8 cellular contexts compared by ENCODE assay signal in the genomic region with DNA sequence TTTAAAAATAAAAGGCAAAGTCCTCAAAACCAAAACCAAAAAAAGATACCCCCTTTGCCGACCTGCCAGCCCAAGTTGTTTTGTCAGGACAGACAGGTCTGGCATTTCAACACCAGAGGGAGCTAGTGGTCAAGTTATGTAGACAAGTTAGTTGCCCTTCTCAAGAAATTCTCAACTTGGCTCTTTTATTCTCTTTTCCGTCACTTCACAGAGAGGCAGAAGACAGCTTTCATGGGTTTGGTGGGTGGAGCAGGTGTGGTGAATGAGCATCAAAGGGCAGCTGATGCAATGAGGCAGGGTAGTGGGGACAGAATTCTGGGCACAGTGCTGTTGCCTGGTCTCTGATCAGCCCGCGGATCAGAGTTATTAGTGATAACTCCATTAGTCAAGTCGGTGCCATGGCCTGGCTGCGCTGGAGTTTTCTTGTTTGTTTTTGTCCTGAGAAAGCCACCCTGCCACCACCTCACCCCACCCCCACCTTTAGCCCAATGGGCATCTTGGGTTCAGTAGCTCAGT.
DNase-seq lines count a peak whose midpoint lies in the region; ATAC-seq and TF ChIP-seq lines count a peak whose summit lies in the region.

No MANE protein-coding gene starts in this region.

- TF ChIP-seq CTCF in 22Rv1 (IDR thresholded peaks at IDR 0.05) (peak; percentile 69), GM12875 (IDR thresholded peaks at IDR 0.05; ENCODE audit: borderline replicate concordance, insufficient read depth, low read depth, low read length) (peak; percentile 66; the same call in 1 of the 2 replicates), activated B cell treated with CpG ODN at 0.5 μM for 24 hours (IDR thresholded peaks at IDR 0.05) (peak; percentile 61), chondrocyte (IDR thresholded peaks at IDR 0.05) (peak; percentile 94)

- H3K4me3 Mint-ChIP-seq in activated B cell treated with CpG ODN at 0.5 μM for 24 hours (no peak overlapping the region), chondrocyte (ENCODE audit: unreplicated experiment) (no peak overlapping the region)

- H3K4me3 ChIP-seq in GM12875 (ENCODE audit: low read depth, low read length): no peak overlapping the region

- H3K27ac ChIP-seq in 22Rv1: no peak overlapping the region

- intact Hi-C loops in activated B cell treated with CpG ODN at 0.5 μM for 24 hours (cut with micrococcal nuclease): loop anchor here (1.0 to 5.0 kb wide), 4 partner anchors 350 to 659 kb away; no protein-coding TSS in a partner anchor
- intact Hi-C loops in left colon (cut with DNase I, micrococcal nuclease): no loop called here

- H3K36me3 Mint-ChIP-seq in activated B cell treated with CpG ODN at 0.5 μM for 24 hours (ENCODE audit: low read depth) (peaks cover 56% of the 10 kb centered on the region), chondrocyte (ENCODE audit: low read depth) (peaks cover 4% of the 10 kb centered on the region)

- POLR2A ChIA-PET in activated B cell treated with CpG ODN at 0.5 μM for 24 hours (lab: Charles Lee): no interaction called here

- H3K27ac Mint-ChIP-seq in activated B cell treated with CpG ODN at 0.5 μM for 24 hours: no peak overlapping the region
- peak overlapping the region; percentile 92 for H3K27ac Mint-ChIP-seq in chondrocyte (ENCODE audit: unreplicated experiment)

- peak; percentile 47 for ATAC-seq in activated B cell treated with CpG ODN at 0.5 μM for 24 hours (ENCODE audit: low read depth)
- peak; percentile 49 for ATAC-seq in left colon
- ATAC-seq in HG02678 (IDR thresholded peaks at IDR 0.05; ENCODE audit: unreplicated experiment): no peak

- H3K9me3 Mint-ChIP-seq in activated B cell treated with CpG ODN at 0.5 μM for 24 hours (no peaks in the 10 kb centered on the region), chondrocyte (ENCODE audit: low read depth) (peaks cover 14% of the 10 kb centered on the region)

- H3K27me3 Mint-ChIP-seq in activated B cell treated with CpG ODN at 0.5 μM for 24 hours (no peaks in the 10 kb centered on the region), chondrocyte (ENCODE audit: low read depth) (no peaks in the 10 kb centered on the region)

- CTCF ChIA-PET in activated B cell treated with CpG ODN at 0.5 μM for 24 hours (lab: Charles Lee): interaction anchor here (0.6 to 1.8 kb wide), 14 partner anchors 9 to 658 kb away, joined by 3 to 8 read pairs (median 3); no protein-coding TSS in a partner anchor

- DNase-seq in NCI-H2227 (lab: John Stamatoyannopoulos, UW; ENCODE audit: unreplicated experiment): peak; percentile 60
- no peak for DNase-seq in activated B cell treated with CpG ODN at 0.5 μM for 24 hours
- DNase-seq in chondrocyte (ENCODE audit: low spot score): no peak
- peak; percentile 58 to 73 for DNase-seq in left colon
- DNase-seq in stimulated activated CD4-positive, alpha-beta T cell treated with anti-CD3 and anti-CD28 coated beads, TNF-alpha, amount 100 ng/mL, for 1 hour (ENCODE audit: low read depth in 3 of 3, low spot score in 1 of 3): peak; percentile 5 to 16 (median 5)

- H3K4me1 Mint-ChIP-seq in activated B cell treated with CpG ODN at 0.5 μM for 24 hours: no peaks in the 10 kb centered on the region
- H3K4me1 Mint-ChIP-seq in chondrocyte (ENCODE audit: low read depth): peaks cover 36% of the 10 kb centered on the region

Comparison
In these comparisons a context has a peak if more than half of its experiments do, and no peak if none do; other contexts are left out.
1. DNase-seq: peak in NCI-H2227 (single experiment), left colon (2 of 2) and stimulated activated CD4-positive, alpha-beta T cell treated with anti-CD3 and anti-CD28 coated beads, TNF-alpha, amount 100 ng/mL, for 1 hour (3 of 3); none in activated B cell treated with CpG ODN at 0.5 μM for 24 hours (single experiment) and chondrocyte (single experiment).
2. Peak in every context shown above with its lines, with median percentiles within 50 percentile points of each other: CTCF ChIP-seq.